In genomic region chr21:29002442-29003144, GRCh38 we compare ENCODE assay signal across 1 cellular context.
TF ChIP-seq lines count a peak whose summit lies in the region.

No MANE protein-coding gene starts in this region.

TF ChIP-seq in HEK293, 187 proteins besides CTCF, POLR2A, EP300 and RAD21 (continued from another document):
- TF ChIP-seq ZNF146 (tag by site-specific recombination; IDR thresholded peaks at IDR 0.05) (no peak), ZNF175 (tag by site-specific recombination; IDR thresholded peaks at IDR 0.05) (no peak), ZNF624 (tag by site-specific recombination; IDR thresholded peaks at IDR 0.05) (no peak), ZNF148 (tag by site-specific recombination; IDR thresholded peaks at IDR 0.05; ENCODE audit: borderline replicate concordance) (no peak), ZFP41 (tag by site-specific recombination; IDR thresholded peaks at IDR 0.05; ENCODE audit: borderline replicate concordance) (no peak), ZNF777 (tag by site-specific recombination; IDR thresholded peaks at IDR 0.05; ENCODE audit: borderline replicate concordance) (no peak), SP2 (tag by site-specific recombination; IDR thresholded peaks at IDR 0.05) (peak; percentile 81), ZNF621 (tag by site-specific recombination; IDR thresholded peaks at IDR 0.05) (no peak), ZFHX2 (tag by site-specific recombination; conservative IDR thresholded peaks at IDR 0.05) (no peak), ZNF19 (tag by site-specific recombination; IDR thresholded peaks at IDR 0.05; ENCODE audit: low read depth) (no peak), ELK4 (IDR thresholded peaks at IDR 0.05; ENCODE audit: borderline replicate concordance, low read depth, low read length) (no peak), MZF1 (tag by site-specific recombination; IDR thresholded peaks at IDR 0.05; ENCODE audit: borderline replicate concordance) (peak; percentile 96), ZNF529 (tag by site-specific recombination; IDR thresholded peaks at IDR 0.05; ENCODE audit: insufficient replicate concordance) (no peak), HOXD13 (CRISPR knock-in tag; IDR thresholded peaks at IDR 0.05; ENCODE audit: borderline replicate concordance) (no peak), ZNF558 (tag by site-specific recombination; IDR thresholded peaks at IDR 0.05) (peak; percentile 9; the same call in 1 of the 2 replicates), ZNF629 (tag by site-specific recombination; IDR thresholded peaks at IDR 0.05) (peak; percentile 97), ZNF311 (tag by site-specific recombination; IDR thresholded peaks at IDR 0.05; ENCODE audit: borderline replicate concordance) (no peak), ZNF513 (tag by site-specific recombination; IDR thresholded peaks at IDR 0.05) (no peak), ZBTB11 (tag by site-specific recombination; conservative IDR thresholded peaks at IDR 0.05; ENCODE audit: low read depth) (peak; percentile 97), ZNF214 (tag by site-specific recombination; IDR thresholded peaks at IDR 0.05; ENCODE audit: borderline replicate concordance) (no peak), ZSCAN4 (tag by site-specific recombination; IDR thresholded peaks at IDR 0.05) (peak; percentile 33; the same call in 1 of the 2 replicates), ZNF658 (tag by site-specific recombination; IDR thresholded peaks at IDR 0.05) (no peak), ZNF433 (tag by site-specific recombination; IDR thresholded peaks at IDR 0.05; ENCODE audit: low read depth) (no peak), ZNF677 (tag by site-specific recombination; IDR thresholded peaks at IDR 0.05) (no peak), BCL11B (tag by site-specific recombination; IDR thresholded peaks at IDR 0.05; ENCODE audit: low read depth) (no peak), ZNF768 (tag by site-specific recombination; IDR thresholded peaks at IDR 0.05) (no peak), ZFP3 (tag by site-specific recombination; IDR thresholded peaks at IDR 0.05; ENCODE audit: low read depth) (peak; percentile 50; the same call in 1 of the 2 replicates), ZBTB6 (tag by site-specific recombination; IDR thresholded peaks at IDR 0.05) (no peak), ZBTB20 (tag by site-specific recombination; IDR thresholded peaks at IDR 0.05) (peak; percentile 78), ZNF596 (tag by site-specific recombination; IDR thresholded peaks at IDR 0.05) (no peak), ZNF530 (tag by site-specific recombination; IDR thresholded peaks at IDR 0.05; ENCODE audit: low read depth) (no peak), ZNF704 (tag by site-specific recombination; IDR thresholded peaks at IDR 0.05) (no peak)
TF ChIP-seq in HEK293: peak in this region for 50.
